ENCODE assay signal across 29 cellular contexts in the genomic region with DNA sequence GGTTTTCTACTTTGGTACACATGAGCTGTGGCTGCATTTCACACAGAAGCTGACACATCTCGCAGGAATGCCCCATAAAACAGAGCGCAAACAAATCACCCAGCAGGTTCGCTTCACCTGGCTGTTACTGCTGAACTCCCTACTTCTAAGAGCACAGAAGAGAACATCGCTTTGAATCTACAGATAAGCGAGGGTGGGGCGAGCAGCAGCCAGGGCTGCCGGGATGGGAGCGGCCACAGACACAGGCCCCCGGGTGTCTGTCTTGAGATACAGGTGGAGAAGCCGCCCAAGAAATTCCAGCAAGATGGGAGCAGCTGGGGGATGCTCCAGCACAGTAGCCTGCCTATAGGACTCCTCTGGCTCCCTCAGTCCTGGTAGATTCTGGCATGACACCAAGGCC. TPM values are rescaled to one million over a fixed set of nuclear protein-coding genes. Genes with fewer than 3 reads are reported as not detected.
A peak's percentile ranks its signal among the peaks of the same experiment; 100 is the strongest.
DNase-seq lines count a peak whose midpoint lies in the region; ATAC-seq, FAIRE-seq and TF ChIP-seq lines count a peak whose summit lies in the region.
"Had no signal": no experiment of that assay in that cellular context is flagged by ENCODE, and none has a peak within 500 bp of the region (broad histone marks: within the 10 kb centered on the region; RNA-seq: fewer than 3 reads in every experiment).

No MANE protein-coding gene starts in this region.

- H3K27me3 Mint-ChIP-seq in osteocyte (ENCODE audit: unreplicated experiment): peaks cover 6% of the 10 kb centered on the region

- POLR2A ChIA-PET in PC-9 (lab: Charles Lee; ENCODE audit: unreplicated experiment): no interaction called here

- no peak overlapping the region for H3K27ac ChIP-seq in PC-9
- H3K27ac ChIP-seq in foreskin keratinocyte: no peak overlapping the region
- no peak overlapping the region for H3K27ac ChIP-seq in pancreas
- H3K27ac ChIP-seq: BLaER1, dorsolateral prefrontal cortex, heart right ventricle, lower lobe of right lung, sigmoid colon, tibial nerve had no signal

- WGBS in pancreas, 2 donors: 66 to 76% methylated on average over 10 of the region's 10 CpGs

- TF ChIP-seq POLR2A in GM18505 (IDR thresholded peaks at IDR 0.05; ENCODE audit: borderline replicate concordance, extremely low read depth, insufficient read depth, insufficient read length): no peak

- H4K20me1 ChIP-seq in PC-9 (ENCODE audit: insufficient read depth): no peaks in the 10 kb centered on the region
- H4K20me1 ChIP-seq: BLaER1 had no signal

- peaks cover 5% of the 10 kb centered on the region; the same call in 1 of the 2 replicates for H3K4me1 ChIP-seq in PC-9 (replicated peaks; ENCODE audit: insufficient read depth)
- H3K4me1 ChIP-seq in foreskin keratinocyte: no peaks in the 10 kb centered on the region
- H3K4me1 ChIP-seq in pancreas: no peaks in the 10 kb centered on the region
- H3K4me1 ChIP-seq: heart right ventricle, lower lobe of right lung, sigmoid colon, tibial nerve had no signal

- H3K27ac Mint-ChIP-seq in osteocyte (ENCODE audit: unreplicated experiment): no peak overlapping the region

- H3K79me2 ChIP-seq in PC-9 (ENCODE audit: low read depth): no peaks in the 10 kb centered on the region

- H3K4me3 Mint-ChIP-seq in osteocyte (ENCODE audit: unreplicated experiment): no peak overlapping the region
- H3K4me3 Mint-ChIP-seq: neural crest cell had no signal

- no peaks in the 10 kb centered on the region for H3K36me3 Mint-ChIP-seq in osteocyte (ENCODE audit: unreplicated experiment)

- H3K9me3 Mint-ChIP-seq in osteocyte (ENCODE audit: unreplicated experiment): no peaks in the 10 kb centered on the region

- CTCF ChIA-PET in PC-9 (lab: Charles Lee): interaction anchor here (0.6 kb wide), 1 partner anchor 10 kb away, joined by 3 read pairs; no protein-coding TSS in a partner anchor

- BruUV-seq in PC-9 (replicated peaks; lab: Mats Ljungman, UMichigan): no TSS peak

- DNase-seq in D341Med (ENCODE audit: low spot score) (peak; percentile 30), PC-9 (peak; percentile 22 to 90), foreskin keratinocyte (peak; percentile 28 to 62), osteocyte (ENCODE audit: extremely low spot score, unreplicated experiment) (peak; percentile 67), pancreas (no peak), ureter (ENCODE audit: low spot score) (no peak)
- DNase-seq in stimulated activated CD4-positive, alpha-beta T cell treated with anti-CD3 and anti-CD28 coated beads, Interleukin-4, amount 100 ng/mL, for 4 hours: no peak
- DNase-seq: activated CD4-positive, alpha-beta T cell treated with anti-CD3 and anti-CD28 coated beads for 1 hour; activated effector memory CD4-positive, alpha-beta T cell treated with anti-CD3 and anti-CD28 coated beads, Interleukin-2, amount 50 U/mL, for 16 hours; COR-L47; heart right ventricle; lower lobe of right lung; NCI-H1105; NCI-H2081; NCI-H345; NCI-H82; SHP77 treated with DMSO at 0.1 percent for 48 hours; sigmoid colon; stimulated activated CD4-positive, alpha-beta T cell treated with anti-CD3 and anti-CD28 coated beads, Interleukin-15, amount 100 ng/mL, for 24 hours; SW 1271 had no signal

- H3K27me3 ChIP-seq in PC-9 (ENCODE audit: insufficient read depth, low read depth) (peaks cover 8% of the 10 kb centered on the region; the same call in 1 of the 2 replicates), foreskin keratinocyte (peaks cover 4% of the 10 kb centered on the region), pancreas (no peaks in the 10 kb centered on the region)
- H3K27me3 ChIP-seq: BLaER1, dorsolateral prefrontal cortex, heart right ventricle, sigmoid colon, tibial nerve had no signal

- no peaks in the 10 kb centered on the region for H3F3A ChIP-seq in PC-9 (ENCODE audit: insufficient read depth, low read depth)

- TF ChIP-seq CTCF in PC-9 (conservative IDR thresholded peaks at IDR 0.05): no peak
- no peak for TF ChIP-seq CTCF in foreskin keratinocyte (conservative IDR thresholded peaks at IDR 0.05)
- no peak for TF ChIP-seq CTCF in osteocyte (IDR thresholded peaks at IDR 0.05)
- TF ChIP-seq CTCF in pancreas (IDR thresholded peaks at IDR 0.05): no peak

- H3K4me3 ChIP-seq in PC-9 (no peak overlapping the region), pancreas (no peak overlapping the region)
- H3K4me3 ChIP-seq: BLaER1, dorsolateral prefrontal cortex, heart right ventricle, lower lobe of right lung, sigmoid colon, tibial nerve had no signal

- H2AFZ ChIP-seq in PC-9: no peak overlapping the region

- H3K36me3 ChIP-seq in PC-9 (ENCODE audit: low read depth) (no peaks in the 10 kb centered on the region), pancreas (no peaks in the 10 kb centered on the region)
- H3K36me3 ChIP-seq: BLaER1, heart right ventricle, lower lobe of right lung, sigmoid colon, tibial nerve had no signal

- H3K9me3 ChIP-seq in PC-9 (ENCODE audit: insufficient read depth, low read depth): no peaks in the 10 kb centered on the region
- H3K9me3 ChIP-seq in pancreas: no peaks in the 10 kb centered on the region
- H3K9me3 ChIP-seq: BLaER1, lower lobe of right lung, sigmoid colon, tibial nerve had no signal

- FAIRE-seq in pancreas (lab: Jason Lieb, UNC): no peak
- FAIRE-seq: GM12892 had no signal

- intact Hi-C loops in PC-9 (cut with micrococcal nuclease; ENCODE audit: unreplicated experiment) (no loop called here), pancreas (cut with DNase I) (no loop called here)

- ATAC-seq in foreskin keratinocyte (peak; percentile 82), pancreas (no peak), GM18505 (IDR thresholded peaks at IDR 0.05; ENCODE audit: unreplicated experiment) (no peak)
- ATAC-seq: heart right ventricle, lower lobe of right lung had no signal

- peak overlapping the region; percentile 38 for H3K4me2 ChIP-seq in PC-9
- H3K4me2 ChIP-seq: BLaER1 had no signal

- no peaks in the 10 kb centered on the region for H3K9me2 ChIP-seq in PC-9 (ENCODE audit: insufficient read depth)

- no peaks in the 10 kb centered on the region for H3K4me1 Mint-ChIP-seq in osteocyte (ENCODE audit: unreplicated experiment)
- H3K4me1 Mint-ChIP-seq: neural crest cell had no signal

RNA-seq across cellular contexts. Expression of a gene that starts 27.4 kb away (rescaled TPM):
- not detected in 2 replicates for total RNA-seq in PC-9 (2021)
- 0.27 and 0.28 TPM in 2 replicates for total RNA-seq in foreskin keratinocyte
- polyA plus RNA-seq in foreskin keratinocyte: 0.16 and 0.19 TPM in 2 replicates
- 0.86 and 1.7 TPM in 2 replicates for total RNA-seq in osteocyte
- 1 to 10 TPM; 1.7 to 5.5 (median 3.2) TPM for total RNA-seq in pancreas
- polyA plus RNA-seq in pancreas: 10 to 100 TPM in 1 of 2 donors, 1 to 10 TPM in 1; 9.2 to 25.9 TPM
- total RNA-seq in ureter: 6.0 TPM
- total RNA-seq: posterior vena cava, tibial nerve had no signal

RNA-seq across cellular contexts. Expression of a gene that starts 55.2 kb away (rescaled TPM):
- total RNA-seq in PC-9 (2021): not detected in 2 replicates
- total RNA-seq in foreskin keratinocyte: not detected in 2 replicates
- polyA plus RNA-seq in foreskin keratinocyte: not detected in 2 replicates
- total RNA-seq in osteocyte: not detected in 2 replicates
- total RNA-seq in pancreas: not detected
- polyA plus RNA-seq in pancreas: not detected
- total RNA-seq in ureter: not detected
- total RNA-seq: epithelial cell of proximal tubule, fibroblast of villous mesenchyme, heart right ventricle, lower lobe of right lung, neural crest cell, posterior vena cava, sigmoid colon, tibial nerve had no signal
- polyA plus RNA-seq: heart right ventricle, sigmoid colon had no signal

Comparison
In these comparisons a context has a peak if more than half of its experiments do, and no peak if none do; other contexts are left out.
1. DNase-seq: peak in D341Med (single experiment), PC-9 (2 of 2), foreskin keratinocyte (2 of 2) and osteocyte (single experiment); none in pancreas (0 of 6), ureter (single experiment) and stimulated activated CD4-positive, alpha-beta T cell treated with anti-CD3 and anti-CD28 coated beads, Interleukin-4, amount 100 ng/mL, for 4 hours (0 of 2).